In the genomic region with DNA sequence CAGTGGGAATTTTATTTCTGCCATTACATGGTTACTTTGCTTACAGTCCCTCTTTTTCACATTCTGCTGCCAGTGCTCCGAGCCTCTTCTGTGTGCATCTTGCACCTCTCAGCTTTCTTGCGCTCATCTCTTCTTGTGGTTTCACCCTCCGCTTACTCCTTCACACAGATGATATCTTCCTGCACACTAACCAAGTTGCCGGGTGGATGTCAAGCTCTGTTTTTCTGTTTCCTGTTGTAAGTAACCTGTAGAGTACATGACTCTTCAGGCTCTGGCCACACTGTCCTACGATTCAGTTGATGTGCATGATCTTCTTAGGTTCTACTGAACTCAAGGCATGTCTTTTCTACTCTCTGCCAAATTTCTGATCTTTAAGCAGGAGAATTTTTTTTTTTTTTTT, we compare ENCODE assay signal across 8 cellular contexts.
DNase-seq lines count a peak whose midpoint lies in the region; ATAC-seq and TF ChIP-seq lines count a peak whose summit lies in the region.
"Not testable (repeated sequence)": the region's sequence is repeated elsewhere in the genome, so short reads cannot be mapped to it uniquely, and the experiment has no call there.

No MANE protein-coding gene starts in this region.

- H3K4me3 Mint-ChIP-seq in CD8-positive, alpha-beta T cell, result peak overlapping the region; percentile 67
- peak overlapping the region; percentile 37 for H3K4me3 Mint-ChIP-seq in activated CD4-positive, alpha-beta T cell treated with anti-CD3 and anti-CD28 coated beads, Interleukin-2, amount 10 ng/mL, durations not matched to agents 7 days and 5 days
- not testable (repeated sequence) for H3K4me3 Mint-ChIP-seq in activated naive CD8-positive, alpha-beta T cell
- peak overlapping the region; percentile 80 for H3K4me3 Mint-ChIP-seq in natural killer cell

- intact Hi-C loops in CD8-positive, alpha-beta T cell (cut with DNase I, micrococcal nuclease); natural killer cell (cut with micrococcal nuclease): not testable (repeated sequence)

- POLR2A ChIA-PET in CD8-positive, alpha-beta T cell (lab: Charles Lee); activated CD4-positive, alpha-beta T cell treated with anti-CD3 and anti-CD28 coated beads, Interleukin-2, amount 10 ng/mL, durations not matched to agents 7 days and 5 days (lab: Charles Lee): not testable (repeated sequence)

- CTCF ChIA-PET in CD8-positive, alpha-beta T cell (lab: Charles Lee), result not testable (repeated sequence)
- CTCF ChIA-PET in activated CD4-positive, alpha-beta T cell treated with anti-CD3 and anti-CD28 coated beads, Interleukin-2, amount 10 ng/mL, durations not matched to agents 7 days and 5 days (lab: Charles Lee), result interaction anchor here (0.7 to 1.9 kb wide), 2 partner anchors 11 to 601 kb away, joined by 4 read pairs; no protein-coding TSS in a partner anchor

- H4K20me1 ChIP-seq in Loucy (ENCODE audit: insufficient read depth, low read length, poor library complexity, severe bottlenecking), result not testable (repeated sequence)

- not testable (repeated sequence) for H2AFZ ChIP-seq in Loucy (ENCODE audit: low read length)

- not testable (repeated sequence) for H3K9me3 ChIP-seq in CD8-positive, alpha-beta T cell (ENCODE audit: low read length); Loucy (ENCODE audit: insufficient read depth, low read depth, low read length)

- H3K4me3 ChIP-seq in CD8-positive, alpha-beta T cell (ENCODE audit: low read depth, low read length), result not testable (repeated sequence)
- H3K4me3 ChIP-seq in Loucy (ENCODE audit: low read length, poor library complexity, severe bottlenecking), result peak overlapping the region; percentile 43

- peak overlapping the region; percentile 89 for H3K27ac Mint-ChIP-seq in CD8-positive, alpha-beta T cell
- H3K27ac Mint-ChIP-seq in activated CD4-positive, alpha-beta T cell treated with anti-CD3 and anti-CD28 coated beads, Interleukin-2, amount 10 ng/mL, durations not matched to agents 7 days and 5 days, result peak overlapping the region; percentile 81
- H3K27ac Mint-ChIP-seq in activated naive CD8-positive, alpha-beta T cell, result peak overlapping the region; percentile 51
- H3K27ac Mint-ChIP-seq in natural killer cell, result peak overlapping the region; percentile 58 to 79

- not testable (repeated sequence) for H3F3A ChIP-seq in Loucy (ENCODE audit: low read depth)

- peak; percentile 88 for ATAC-seq in CD8-positive, alpha-beta T cell
- ATAC-seq in GM18867 (IDR thresholded peaks at IDR 0.05; ENCODE audit: unreplicated experiment) (peak; percentile 88), GM21529 (IDR thresholded peaks at IDR 0.05; ENCODE audit: unreplicated experiment) (peak; percentile 82), HG03135 (IDR thresholded peaks at IDR 0.05; ENCODE audit: unreplicated experiment) (peak; percentile 90), natural killer cell (peak; percentile 88 to 97 (median 92))

- H3K9ac ChIP-seq in Loucy (ENCODE audit: low read depth, low read length, poor library complexity, severe bottlenecking), result not testable (repeated sequence)

- peak in 3 of 7 experiments; percentile 14 to 52 (median 31) for DNase-seq in CD8-positive, alpha-beta T cell
- DNase-seq in activated CD4-positive, alpha-beta T cell treated with anti-CD3 and anti-CD28 coated beads, Interleukin-2, amount 10 ng/mL, durations not matched to agents 7 days and 5 days, result peak; percentile 60
- not testable (repeated sequence) for DNase-seq in natural killer cell

- H3K4me2 ChIP-seq in Loucy (ENCODE audit: low read depth, low read length, poor library complexity, severe bottlenecking), result peak overlapping the region; percentile 65

- H3K27me3 ChIP-seq in CD8-positive, alpha-beta T cell (ENCODE audit: insufficient read depth, low read length); Loucy (ENCODE audit: insufficient read depth, low read length, poor library complexity, severe bottlenecking): not testable (repeated sequence)

- not testable (repeated sequence) for H3K79me2 ChIP-seq in Loucy (ENCODE audit: insufficient read depth, low read length)

- H3K9me2 ChIP-seq in Loucy (replicated peaks; ENCODE audit: low read depth, low read length), result not testable (repeated sequence)

- peaks cover 18% of the 10 kb centered on the region for H3K4me1 Mint-ChIP-seq in CD8-positive, alpha-beta T cell (ENCODE audit: low read depth)
- H3K4me1 Mint-ChIP-seq in activated CD4-positive, alpha-beta T cell treated with anti-CD3 and anti-CD28 coated beads, Interleukin-2, amount 10 ng/mL, durations not matched to agents 7 days and 5 days, result peaks cover 21% of the 10 kb centered on the region
- H3K4me1 Mint-ChIP-seq in activated naive CD8-positive, alpha-beta T cell (ENCODE audit: low read depth), result peaks cover 17% of the 10 kb centered on the region
- H3K4me1 Mint-ChIP-seq in natural killer cell, result peaks cover 14 to 18% of the 10 kb centered on the region in 2 donors

- not testable (repeated sequence) for H3K27me3 Mint-ChIP-seq in CD8-positive, alpha-beta T cell (ENCODE audit: low read depth); activated CD4-positive, alpha-beta T cell treated with anti-CD3 and anti-CD28 coated beads, Interleukin-2, amount 10 ng/mL, durations not matched to agents 7 days and 5 days; activated naive CD8-positive, alpha-beta T cell; natural killer cell (ENCODE audit: low read depth in 2 of 2)

- not testable (repeated sequence) for H3K9me3 Mint-ChIP-seq in CD8-positive, alpha-beta T cell; activated CD4-positive, alpha-beta T cell treated with anti-CD3 and anti-CD28 coated beads, Interleukin-2, amount 10 ng/mL, durations not matched to agents 7 days and 5 days; activated naive CD8-positive, alpha-beta T cell (ENCODE audit: low read depth); natural killer cell

- H3K36me3 Mint-ChIP-seq in CD8-positive, alpha-beta T cell; activated CD4-positive, alpha-beta T cell treated with anti-CD3 and anti-CD28 coated beads, Interleukin-2, amount 10 ng/mL, durations not matched to agents 7 days and 5 days (ENCODE audit: low read depth); activated naive CD8-positive, alpha-beta T cell; natural killer cell: not testable (repeated sequence)

- not testable (repeated sequence) for H3K4me1 ChIP-seq in CD8-positive, alpha-beta T cell (ENCODE audit: insufficient read depth, low read length)
- peaks cover 13% of the 10 kb centered on the region for H3K4me1 ChIP-seq in Loucy (ENCODE audit: insufficient read depth, low read length, poor library complexity, severe bottlenecking)

- H3K36me3 ChIP-seq in CD8-positive, alpha-beta T cell (ENCODE audit: insufficient read depth, low read length); Loucy (ENCODE audit: insufficient read depth, low read length): not testable (repeated sequence)

- not testable (repeated sequence) for TF ChIP-seq CTCF in CD8-positive, alpha-beta T cell (IDR thresholded peaks at IDR 0.05); Loucy (conservative IDR thresholded peaks at IDR 0.05; ENCODE audit: low read length); natural killer cell (IDR thresholded peaks at IDR 0.05)

- not testable (repeated sequence) for H3K27ac ChIP-seq in CD8-positive, alpha-beta T cell (ENCODE audit: low read depth, low read length)
